Comparison of ENCODE assay signal across 8 cellular contexts in the genomic region with DNA sequence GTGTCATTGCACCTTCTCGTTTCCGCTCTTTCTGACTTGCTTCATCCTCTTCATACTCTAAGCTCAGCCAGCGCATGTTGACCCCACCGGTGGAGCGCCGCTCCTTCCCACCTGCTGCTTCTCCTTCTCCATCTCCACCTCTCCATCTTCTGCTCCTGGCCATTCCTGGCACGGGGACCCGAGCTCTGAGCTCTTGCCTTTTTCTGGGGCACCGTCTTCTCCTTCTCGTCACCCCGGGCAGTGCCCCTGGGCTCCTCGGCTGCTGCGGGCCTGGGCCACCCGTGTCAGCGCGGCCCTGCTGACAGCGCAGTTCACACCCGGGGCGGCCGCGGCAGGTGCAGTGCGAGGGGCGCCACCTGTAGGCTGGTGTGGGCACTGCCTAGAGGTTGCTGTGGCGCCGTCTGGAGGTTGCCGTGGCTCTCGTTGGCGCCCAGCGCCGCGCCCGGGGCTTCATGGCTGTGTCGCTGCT. TPM values are rescaled to one million over a fixed set of nuclear protein-coding genes. Genes with fewer than 3 reads are reported as not detected.
DNase-seq lines count a peak whose midpoint lies in the region; ATAC-seq and TF ChIP-seq lines count a peak whose summit lies in the region.
"Not testable (repeated sequence)": the region's sequence is repeated elsewhere in the genome, so short reads cannot be mapped to it uniquely, and the experiment has no call there.

No MANE protein-coding gene starts in this region.

- ATAC-seq in GM18858 (IDR thresholded peaks at IDR 0.05; ENCODE audit: unreplicated experiment): peak; percentile 65
- peak; percentile 85 for ATAC-seq in GM21786 (IDR thresholded peaks at IDR 0.05; ENCODE audit: unreplicated experiment)
- ATAC-seq in HG03342 (IDR thresholded peaks at IDR 0.05; ENCODE audit: unreplicated experiment): peak; percentile 93
- ATAC-seq in WTC11: peak; percentile 97
- peak; percentile 96 to 99 for ATAC-seq in left cardiac atrium
- peak; percentile 96 for ATAC-seq in sciatic nerve

- H3K4me3 Mint-ChIP-seq in WTC11, type B pancreatic cell: not testable (repeated sequence)

- TF ChIP-seq CTCF in WTC11 (IDR thresholded peaks at IDR 0.05) (peak; percentile 25; the same call in 1 of the 2 replicates), type B pancreatic cell (conservative IDR thresholded peaks at IDR 0.05) (peak; percentile 59)

- intact Hi-C loops in left cardiac atrium (cut with DNase I); sciatic nerve (cut with DNase I): not testable (repeated sequence)

- CTCF ChIA-PET in WTC11 (lab: Charles Lee): not testable (repeated sequence)

- H3K9me3 Mint-ChIP-seq in WTC11, type B pancreatic cell: not testable (repeated sequence)

- DNase-seq in WTC11 (ENCODE audit: low spot score) (peak; percentile 16), left cardiac atrium (peak; percentile 46)
- DNase-seq in activated naive CD4-positive, alpha-beta T cell treated with anti-CD3 and anti-CD28 coated beads, Interleukin-2, amount 50 U/mL, for 16 hours: peak; percentile 49
- not testable (repeated sequence) for DNase-seq in sciatic nerve (ENCODE audit: low spot score); type B pancreatic cell (ENCODE audit: extremely low spot score, unreplicated experiment)

- H3K27me3 Mint-ChIP-seq in WTC11 (ENCODE audit: low read depth); type B pancreatic cell: not testable (repeated sequence)

- H3K4me1 Mint-ChIP-seq in WTC11; type B pancreatic cell (ENCODE audit: unreplicated experiment): not testable (repeated sequence)

- POLR2A ChIA-PET in WTC11 (lab: Charles Lee): not testable (repeated sequence)

- not testable (repeated sequence) for H3K27ac Mint-ChIP-seq in WTC11, type B pancreatic cell

- H3K36me3 Mint-ChIP-seq in WTC11, type B pancreatic cell: not testable (repeated sequence)

RNA-seq across cellular contexts. Expression of a gene that starts 1.6 kb away (rescaled TPM):
- total RNA-seq in WTC11 (2021) (1.4 to 2.5 TPM (median 1.5 TPM) in 3 replicates), left cardiac atrium (under 1 TPM in 1 of 2 donors, not detected in 1; 0.35 TPM), sciatic nerve (1.6 TPM), type B pancreatic cell (ENCODE audit: low replicate concordance) (1.2 and 3.0 TPM in 2 replicates)

RNA-seq across cellular contexts. Expression of a gene that starts 38.8 kb away (rescaled TPM):
- total RNA-seq in WTC11 (2021) (728 to 868 TPM (median 730 TPM) in 3 replicates), left cardiac atrium (100 to 1,000 TPM; 398 to 532 TPM), sciatic nerve (306 TPM), type B pancreatic cell (ENCODE audit: low replicate concordance) (764 and 778 TPM in 2 replicates)
